In the genomic region with DNA sequence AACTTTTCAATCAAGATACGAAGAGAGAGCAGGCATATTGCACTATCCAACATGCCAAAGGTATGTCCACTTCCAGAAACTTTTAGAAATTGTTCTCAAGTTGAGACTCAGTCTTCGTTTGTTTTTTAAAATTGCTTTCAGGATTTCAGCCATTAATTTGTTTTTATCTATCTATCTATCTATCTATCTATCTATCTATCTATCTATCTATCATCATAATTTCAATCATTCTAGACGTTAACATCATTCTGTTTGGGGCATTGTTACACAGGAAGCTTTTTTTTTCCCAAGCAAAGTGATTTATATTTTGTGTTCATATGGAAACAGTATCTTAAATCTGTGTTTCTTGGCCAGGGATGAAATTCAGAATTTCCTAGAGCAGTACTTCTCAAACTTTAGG, we compare ENCODE assay signal across 27 cellular contexts. TPM values are rescaled to one million over a fixed set of nuclear protein-coding genes. Genes with fewer than 3 reads are reported as not detected.
A peak's percentile ranks its signal among the peaks of the same experiment; 100 is the strongest.
DNase-seq lines count a peak whose midpoint lies in the region; ATAC-seq and TF ChIP-seq lines count a peak whose summit lies in the region.
"Had no signal": no experiment of that assay in that cellular context is flagged by ENCODE, and none has a peak within 500 bp of the region (broad histone marks: within the 10 kb centered on the region; RNA-seq: fewer than 3 reads in every experiment).

No MANE protein-coding gene starts in this region.

- H3K27me3 Mint-ChIP-seq in activated CD8-positive, alpha-beta T cell treated with anti-CD3 and anti-CD28 coated beads for 36 hours = no peaks in the 10 kb centered on the region
- H3K27me3 Mint-ChIP-seq in activated CD8-positive, alpha-beta T cell treated with anti-CD3 and anti-CD28 coated beads, Interleukin-2, amount 10 ng/mL, durations not matched to agents 7 days and 5 days (ENCODE audit: low read depth) = no peaks in the 10 kb centered on the region
- no peaks in the 10 kb centered on the region for H3K27me3 Mint-ChIP-seq in CD4-positive, alpha-beta memory T cell
- H3K27me3 Mint-ChIP-seq in activated CD4-positive, alpha-beta memory T cell treated with anti-CD3 and anti-CD28 coated beads for 36 hours = no peaks in the 10 kb centered on the region
- no peaks in the 10 kb centered on the region for H3K27me3 Mint-ChIP-seq in memory B cell
- no peaks in the 10 kb centered on the region for H3K27me3 Mint-ChIP-seq in GM23338 (ENCODE audit: insufficient read depth, low read depth, poor library complexity)

- H3K9me2 ChIP-seq in GM23338 (ENCODE audit: insufficient read depth) = no peaks in the 10 kb centered on the region

- H3K4me1 ChIP-seq in CD4-positive, alpha-beta memory T cell (ENCODE audit: insufficient read depth, low read length) = peaks cover 79% of the 10 kb centered on the region
- H3K4me1 ChIP-seq in GM23338 (ENCODE audit: insufficient read depth) = no peaks in the 10 kb centered on the region
- H3K4me1 ChIP-seq: colonic mucosa had no signal

- H2AFZ ChIP-seq in GM23338 = no peak overlapping the region

- H3K36me3 Mint-ChIP-seq in activated CD8-positive, alpha-beta T cell treated with anti-CD3 and anti-CD28 coated beads for 36 hours (ENCODE audit: low read depth) = peaks cover 78% of the 10 kb centered on the region
- H3K36me3 Mint-ChIP-seq in activated CD8-positive, alpha-beta T cell treated with anti-CD3 and anti-CD28 coated beads, Interleukin-2, amount 10 ng/mL, durations not matched to agents 7 days and 5 days (ENCODE audit: low read depth) = peaks cover 84% of the 10 kb centered on the region
- H3K36me3 Mint-ChIP-seq in CD4-positive, alpha-beta memory T cell = peaks cover 74 to 77% of the 10 kb centered on the region in 2 donors
- peaks cover 60% of the 10 kb centered on the region for H3K36me3 Mint-ChIP-seq in activated CD4-positive, alpha-beta memory T cell treated with anti-CD3 and anti-CD28 coated beads for 36 hours
- H3K36me3 Mint-ChIP-seq in memory B cell (peaks cover 33% of the 10 kb centered on the region), GM23338 (ENCODE audit: low read depth) (no peaks in the 10 kb centered on the region)

- H3F3A ChIP-seq in GM23338 (replicated peaks; ENCODE audit: low read depth) = no peaks in the 10 kb centered on the region

- H3K4me1 Mint-ChIP-seq in activated CD8-positive, alpha-beta T cell treated with anti-CD3 and anti-CD28 coated beads for 36 hours (ENCODE audit: low read depth) = peaks cover 67% of the 10 kb centered on the region
- H3K4me1 Mint-ChIP-seq in activated CD8-positive, alpha-beta T cell treated with anti-CD3 and anti-CD28 coated beads, Interleukin-2, amount 10 ng/mL, durations not matched to agents 7 days and 5 days (ENCODE audit: low read depth) = peaks cover 78% of the 10 kb centered on the region
- peaks cover 62 to 85% (median 77%) of the 10 kb centered on the region in 4 donors for H3K4me1 Mint-ChIP-seq in CD4-positive, alpha-beta memory T cell
- H3K4me1 Mint-ChIP-seq in activated CD4-positive, alpha-beta memory T cell treated with anti-CD3 and anti-CD28 coated beads for 36 hours (ENCODE audit: low read depth) = peaks cover 73% of the 10 kb centered on the region
- H3K4me1 Mint-ChIP-seq in memory B cell (peaks cover 53% of the 10 kb centered on the region), GM23338 (no peaks in the 10 kb centered on the region)

- H3K27me3 ChIP-seq in CD4-positive, alpha-beta memory T cell (ENCODE audit: insufficient read depth, low read length) = no peaks in the 10 kb centered on the region
- H3K27me3 ChIP-seq in GM23338 (ENCODE audit: insufficient read depth) = no peaks in the 10 kb centered on the region
- H3K27me3 ChIP-seq: colonic mucosa, Peyer's patch, upper lobe of left lung had no signal

- CTCF ChIA-PET in activated CD8-positive, alpha-beta T cell treated with anti-CD3 and anti-CD28 coated beads for 36 hours (lab: Charles Lee) = interaction anchor here (0.7 to 10.0 kb wide), 5 partner anchors 10 to 21 kb away, joined by 3 to 77 read pairs (median 4); no protein-coding TSS in a partner anchor
- CTCF ChIA-PET in activated CD8-positive, alpha-beta T cell treated with anti-CD3 and anti-CD28 coated beads, Interleukin-2, amount 10 ng/mL, durations not matched to agents 7 days and 5 days (lab: Charles Lee) = interaction anchor here (0.6 to 6.6 kb wide), 3 partner anchors 7 to 32 kb away, joined by 3 to 106 read pairs (median 16); a partner anchor contains a TSS
- CTCF ChIA-PET in CD4-positive, alpha-beta memory T cell (lab: Charles Lee; ENCODE audit: partially characterized antibody) = interaction anchor here (1.3 to 13.1 kb wide), 3 partner anchors 14 to 278 kb away, joined by 3 to 88 read pairs (median 39); no protein-coding TSS in a partner anchor
- CTCF ChIA-PET in activated CD4-positive, alpha-beta memory T cell treated with anti-CD3 and anti-CD28 coated beads for 36 hours (lab: Charles Lee) = interaction anchor here (1.6 to 4.1 kb wide), 2 partner anchors 10 to 14 kb away, joined by 5 to 25 read pairs; no protein-coding TSS in a partner anchor

- H3K9me3 Mint-ChIP-seq in activated CD8-positive, alpha-beta T cell treated with anti-CD3 and anti-CD28 coated beads for 36 hours = no peaks in the 10 kb centered on the region
- H3K9me3 Mint-ChIP-seq in activated CD8-positive, alpha-beta T cell treated with anti-CD3 and anti-CD28 coated beads, Interleukin-2, amount 10 ng/mL, durations not matched to agents 7 days and 5 days (ENCODE audit: insufficient read depth) = no peaks in the 10 kb centered on the region
- H3K9me3 Mint-ChIP-seq in CD4-positive, alpha-beta memory T cell = no peaks in the 10 kb centered on the region
- H3K9me3 Mint-ChIP-seq in activated CD4-positive, alpha-beta memory T cell treated with anti-CD3 and anti-CD28 coated beads for 36 hours = no peaks in the 10 kb centered on the region
- H3K9me3 Mint-ChIP-seq in memory B cell = no peaks in the 10 kb centered on the region
- no peaks in the 10 kb centered on the region for H3K9me3 Mint-ChIP-seq in GM23338
- H3K9me3 Mint-ChIP-seq: nephron progenitor cell had no signal

- no peak overlapping the region for H3K4me3 Mint-ChIP-seq in activated CD8-positive, alpha-beta T cell treated with anti-CD3 and anti-CD28 coated beads for 36 hours
- H3K4me3 Mint-ChIP-seq in activated CD8-positive, alpha-beta T cell treated with anti-CD3 and anti-CD28 coated beads, Interleukin-2, amount 10 ng/mL, durations not matched to agents 7 days and 5 days = no peak overlapping the region
- peak overlapping the region in 6 of 8 donors; percentile 46 to 80 (median 60) for H3K4me3 Mint-ChIP-seq in CD4-positive, alpha-beta memory T cell
- no peak overlapping the region for H3K4me3 Mint-ChIP-seq in activated CD4-positive, alpha-beta memory T cell treated with anti-CD3 and anti-CD28 coated beads for 36 hours
- H3K4me3 Mint-ChIP-seq in memory B cell (peak overlapping the region; percentile 2), GM23338 (no peak overlapping the region)
- H3K4me3 Mint-ChIP-seq: nephron progenitor cell had no signal

- no peak overlapping the region for H3K4me3 ChIP-seq in CD4-positive, alpha-beta memory T cell (ENCODE audit: low read length in 2 of 2)
- no peak overlapping the region for H3K4me3 ChIP-seq in GM23338
- H3K4me3 ChIP-seq: colonic mucosa, Peyer's patch, upper lobe of left lung had no signal

- no peak overlapping the region for H3K4me2 ChIP-seq in GM23338

- H3K36me3 ChIP-seq in CD4-positive, alpha-beta memory T cell (ENCODE audit: insufficient read depth, low read length) = peaks cover 49% of the 10 kb centered on the region
- no peaks in the 10 kb centered on the region for H3K36me3 ChIP-seq in GM23338 (ENCODE audit: insufficient read depth)
- H3K36me3 ChIP-seq: colonic mucosa had no signal

- no peak overlapping the region for H3K27ac ChIP-seq in CD4-positive, alpha-beta memory T cell (ENCODE audit: low read depth, low read length)
- no peak overlapping the region for H3K27ac ChIP-seq in GM23338 (ENCODE audit: low read depth)
- H3K27ac ChIP-seq: colonic mucosa, upper lobe of left lung had no signal

- POLR2A ChIA-PET in activated CD8-positive, alpha-beta T cell treated with anti-CD3 and anti-CD28 coated beads for 36 hours (lab: Charles Lee) = no interaction called here
- POLR2A ChIA-PET in activated CD8-positive, alpha-beta T cell treated with anti-CD3 and anti-CD28 coated beads, Interleukin-2, amount 10 ng/mL, durations not matched to agents 7 days and 5 days (lab: Charles Lee) = interaction anchor here (2.4 to 2.6 kb wide), 2 partner anchors 7 to 12 kb away, joined by 9 to 12 read pairs; a partner anchor contains a TSS
- POLR2A ChIA-PET in CD4-positive, alpha-beta memory T cell (lab: Charles Lee; ENCODE audit: partially characterized antibody) = interaction anchor here (1.3 to 3.1 kb wide), 6 partner anchors 10 to 76 kb away, joined by 3 to 13 read pairs (median 12); a partner anchor contains a TSS
- POLR2A ChIA-PET in activated CD4-positive, alpha-beta memory T cell treated with anti-CD3 and anti-CD28 coated beads for 36 hours (lab: Charles Lee) = no interaction called here

- DNase-seq in activated CD8-positive, alpha-beta T cell treated with anti-CD3 and anti-CD28 coated beads for 36 hours = no peak
- DNase-seq in activated CD8-positive, alpha-beta T cell treated with anti-CD3 and anti-CD28 coated beads, Interleukin-2, amount 10 ng/mL, durations not matched to agents 7 days and 5 days = no peak
- no peak for DNase-seq in CD4-positive, alpha-beta memory T cell
- DNase-seq in activated CD4-positive, alpha-beta memory T cell treated with anti-CD3 and anti-CD28 coated beads for 36 hours = no peak
- DNase-seq in memory B cell (ENCODE audit: low spot score in 2 of 2) = no peak
- no peak for DNase-seq in GM23338 (ENCODE audit: low spot score)
- no peak for DNase-seq in medulla oblongata (ENCODE audit: extremely low spot score)
- no peak for DNase-seq in posterior cingulate gyrus
- DNase-seq: activated CD4-positive, alpha-beta T cell treated with anti-CD3 and anti-CD28 coated beads for 1 hour; activated CD8-positive, alpha-beta memory T cell treated with anti-CD3 and anti-CD28 coated beads, Interleukin-2, amount 50 U/mL, for 4 hours; activated gamma-delta T cell treated with Interleukin-2 at 50 U/mL for 16 hours; aorta; Caco-2; colonic mucosa; effector memory CD4-positive, alpha-beta T cell; erythroblast; glutamatergic neuron; midbrain; NCI-H1105 treated with DMSO at 0.1 percent for 48 hours; NCI-H2029; NCI-H526; nephron progenitor cell; Peyer's patch; SIG-M5; stimulated activated CD4-positive, alpha-beta T cell treated with anti-CD3 and anti-CD28 coated beads, Interleukin-2, amount 100 ng/mL, for 24 hours; upper lobe of left lung had no signal

- no peak for ATAC-seq in activated CD8-positive, alpha-beta T cell treated with anti-CD3 and anti-CD28 coated beads for 36 hours
- ATAC-seq in activated CD8-positive, alpha-beta T cell treated with anti-CD3 and anti-CD28 coated beads, Interleukin-2, amount 10 ng/mL, durations not matched to agents 7 days and 5 days = no peak
- ATAC-seq in memory B cell (ENCODE audit: low read depth) (no peak), GM23338 (no peak)
- ATAC-seq: HCT116 had no signal

- TF ChIP-seq CTCF in activated CD8-positive, alpha-beta T cell treated with anti-CD3 and anti-CD28 coated beads for 36 hours (IDR thresholded peaks at IDR 0.05) = no peak
- no peak for TF ChIP-seq CTCF in GM23338 (conservative IDR thresholded peaks at IDR 0.05; ENCODE audit: low read depth in 2 of 2)

- intact Hi-C loops in activated CD8-positive, alpha-beta T cell treated with anti-CD3 and anti-CD28 coated beads for 36 hours (cut with micrococcal nuclease) = no loop called here
- intact Hi-C loops in CD4-positive, alpha-beta memory T cell (cut with micrococcal nuclease) = no loop called here
- intact Hi-C loops in activated CD4-positive, alpha-beta memory T cell treated with anti-CD3 and anti-CD28 coated beads for 36 hours (cut with micrococcal nuclease) = no loop called here
- intact Hi-C loops in posterior cingulate gyrus (cut with DNase I) = no loop called here

- H3K27ac Mint-ChIP-seq in activated CD8-positive, alpha-beta T cell treated with anti-CD3 and anti-CD28 coated beads for 36 hours = peak overlapping the region; percentile 17
- no peak overlapping the region for H3K27ac Mint-ChIP-seq in activated CD8-positive, alpha-beta T cell treated with anti-CD3 and anti-CD28 coated beads, Interleukin-2, amount 10 ng/mL, durations not matched to agents 7 days and 5 days
- H3K27ac Mint-ChIP-seq in CD4-positive, alpha-beta memory T cell = peak overlapping the region; percentile 47 to 91 (median 86)
- peak overlapping the region; percentile 13 for H3K27ac Mint-ChIP-seq in activated CD4-positive, alpha-beta memory T cell treated with anti-CD3 and anti-CD28 coated beads for 36 hours
- H3K27ac Mint-ChIP-seq in memory B cell (peak overlapping the region; percentile 48), GM23338 (no peak overlapping the region)
- H3K27ac Mint-ChIP-seq: nephron progenitor cell had no signal

- no peaks in the 10 kb centered on the region for H4K20me1 ChIP-seq in GM23338 (replicated peaks; ENCODE audit: insufficient read depth)

- H3K9me3 ChIP-seq in CD4-positive, alpha-beta memory T cell (ENCODE audit: control insufficient read depth in 1 of 2, low read length in 2 of 2) = no peaks in the 10 kb centered on the region
- H3K9me3 ChIP-seq: Caco-2, colonic mucosa, Peyer's patch, upper lobe of left lung had no signal

- no peaks in the 10 kb centered on the region for H3K79me2 ChIP-seq in GM23338 (replicated peaks; ENCODE audit: insufficient read depth)

RNA-seq across cellular contexts. Expression of a gene that starts 7.6 kb away (rescaled TPM):
- 10 to 100 TPM; 43.0 to 44.5 TPM for total RNA-seq in activated CD8-positive, alpha-beta T cell treated with anti-CD3 and anti-CD28 coated beads for 36 hours
- 10 to 100 TPM; 93.0 to 96.0 TPM for total RNA-seq in activated CD8-positive, alpha-beta T cell treated with anti-CD3 and anti-CD28 coated beads, Interleukin-2, amount 10 ng/mL, durations not matched to agents 7 days and 5 days
- total RNA-seq in CD4-positive, alpha-beta memory T cell = 100 to 1,000 TPM; 107 to 112 TPM
- 100 to 1,000 TPM in 1 of 2 donors, 1 to 10 TPM in 1; 4.7 to 112 TPM for polyA plus RNA-seq in CD4-positive, alpha-beta memory T cell
- total RNA-seq in activated CD4-positive, alpha-beta memory T cell treated with anti-CD3 and anti-CD28 coated beads for 36 hours = 10 to 100 TPM; 44.8 to 48.9 TPM
- total RNA-seq in GM23338 (2014; rRNA removed; shearing (Covaris generic)) = not detected in 2 replicates
- 0.73 TPM in 1 of 2 replicates, not detected in the other for polyA plus RNA-seq in GM23338 (2016; fragmentation: Nextera tagmentation; extraction: Ambion mirVana)

RNA-seq across cellular contexts. Expression of a gene that starts 52.0 kb away (rescaled TPM):
- total RNA-seq in activated CD8-positive, alpha-beta T cell treated with anti-CD3 and anti-CD28 coated beads for 36 hours = 10 to 100 TPM; 51.2 to 53.7 TPM
- total RNA-seq in activated CD8-positive, alpha-beta T cell treated with anti-CD3 and anti-CD28 coated beads, Interleukin-2, amount 10 ng/mL, durations not matched to agents 7 days and 5 days = 10 to 100 TPM; 85.9 to 90.1 TPM
- 10 to 100 TPM; 92.5 to 97.3 TPM for total RNA-seq in CD4-positive, alpha-beta memory T cell
- polyA plus RNA-seq in CD4-positive, alpha-beta memory T cell = 10 to 100 TPM; 23.5 to 38.6 TPM
- 10 to 100 TPM; 44.7 to 45.8 TPM for total RNA-seq in activated CD4-positive, alpha-beta memory T cell treated with anti-CD3 and anti-CD28 coated beads for 36 hours
- total RNA-seq in GM23338 (2014; rRNA removed; shearing (Covaris generic)) = 8.3 and 8.5 TPM in 2 replicates
- polyA plus RNA-seq in GM23338 (2016; fragmentation: Nextera tagmentation; extraction: Ambion mirVana) = 1.2 and 1.6 TPM in 2 replicates

Comparison
In these comparisons a context has a peak if more than half of its experiments do, and no peak if none do; other contexts are left out.
1. H3K27ac Mint-ChIP-seq: peak in activated CD8-positive, alpha-beta T cell treated with anti-CD3 and anti-CD28 coated beads for 36 hours (single experiment), CD4-positive, alpha-beta memory T cell (7 of 7), activated CD4-positive, alpha-beta memory T cell treated with anti-CD3 and anti-CD28 coated beads for 36 hours (single experiment) and memory B cell (single experiment); none in activated CD8-positive, alpha-beta T cell treated with anti-CD3 and anti-CD28 coated beads, Interleukin-2, amount 10 ng/mL, durations not matched to agents 7 days and 5 days (single experiment) and GM23338 (single experiment).
2. POLR2A ChIA-PET loops: an anchor here in activated CD8-positive, alpha-beta T cell treated with anti-CD3 and anti-CD28 coated beads, Interleukin-2, amount 10 ng/mL, durations not matched to agents 7 days and 5 days (2.4 to 2.6 kb wide) and CD4-positive, alpha-beta memory T cell (1.3 to 3.1 kb wide); none called in activated CD8-positive, alpha-beta T cell treated with anti-CD3 and anti-CD28 coated beads for 36 hours and activated CD4-positive, alpha-beta memory T cell treated with anti-CD3 and anti-CD28 coated beads for 36 hours.
3. H3K4me3 Mint-ChIP-seq: peak in CD4-positive, alpha-beta memory T cell (6 of 8) and memory B cell (single experiment); none in activated CD8-positive, alpha-beta T cell treated with anti-CD3 and anti-CD28 coated beads for 36 hours (single experiment), activated CD8-positive, alpha-beta T cell treated with anti-CD3 and anti-CD28 coated beads, Interleukin-2, amount 10 ng/mL, durations not matched to agents 7 days and 5 days (single experiment), activated CD4-positive, alpha-beta memory T cell treated with anti-CD3 and anti-CD28 coated beads for 36 hours (single experiment) and GM23338 (single experiment).
4. RNA of a gene that starts 7.6 kb away (total RNA-seq): 107 to 112 TPM in CD4-positive, alpha-beta memory T cell, 93.0 to 96.0 TPM in activated CD8-positive, alpha-beta T cell treated with anti-CD3 and anti-CD28 coated beads, Interleukin-2, amount 10 ng/mL, durations not matched to agents 7 days and 5 days, 44.8 to 48.9 TPM in activated CD4-positive, alpha-beta memory T cell treated with anti-CD3 and anti-CD28 coated beads for 36 hours and 43.0 to 44.5 TPM in activated CD8-positive, alpha-beta T cell treated with anti-CD3 and anti-CD28 coated beads for 36 hours; not detected in GM23338; every median in the first group is over 10 times any median in the second.